Comparison of ENCODE assay signal across 1 cellular context in genomic region chr12:109900752-109901580, GRCh38.
TF ChIP-seq lines count a peak whose summit lies in the region.

No MANE protein-coding gene starts in this region.

TF ChIP-seq in HepG2, 621 proteins besides CTCF, POLR2A, EP300 and RAD21:
- no peak for TF ChIP-seq ZNF362 (CRISPR knock-in tag; IDR thresholded peaks at IDR 0.05; ENCODE audit: borderline replicate concordance)
- 0 out of 2 replicates have a peak, but pooled peaks have one; percentile 39 for TF ChIP-seq E2F2 (CRISPR knock-in tag; IDR thresholded peaks at IDR 0.05; ENCODE audit: borderline replicate concordance)
- 0 out of 2 replicates have a peak, but pooled peaks have one; percentile 23 for TF ChIP-seq ZNF761 (CRISPR knock-in tag; conservative IDR thresholded peaks at IDR 0.05)
- 0 out of 2 replicates have a peak, but pooled peaks have one; percentile 3 for TF ChIP-seq IRX3 (CRISPR knock-in tag; IDR thresholded peaks at IDR 0.05; ENCODE audit: borderline replicate concordance, low read depth)
- no peak for TF ChIP-seq CHD4 (IDR thresholded peaks at IDR 0.05; ENCODE audit: borderline replicate concordance, low read length)
- peak; percentile 10; the same call in 1 of the 2 replicates for TF ChIP-seq MYPOP (CRISPR knock-in tag; IDR thresholded peaks at IDR 0.05)
- TF ChIP-seq ZBTB10 (CRISPR knock-in tag; IDR thresholded peaks at IDR 0.05; ENCODE audit: borderline replicate concordance): peak; percentile 17; the same call in 1 of the 2 replicates
- TF ChIP-seq KDM3A (CRISPR knock-in tag; IDR thresholded peaks at IDR 0.05; ENCODE audit: low read depth): no peak
- 0 out of 2 replicates have a peak, but pooled peaks have one; percentile 14 for TF ChIP-seq ZNF709 (CRISPR knock-in tag; IDR thresholded peaks at IDR 0.05)
- TF ChIP-seq ELF1 (CRISPR knock-in tag; IDR thresholded peaks at IDR 0.05): no peak
- no peak for TF ChIP-seq ZUFSP (CRISPR knock-in tag; IDR thresholded peaks at IDR 0.05; ENCODE audit: borderline replicate concordance)
- 0 out of 2 replicates have a peak, but pooled peaks have one; percentile 12 for TF ChIP-seq CENPT (CRISPR knock-in tag; IDR thresholded peaks at IDR 0.05; ENCODE audit: low read depth)
- TF ChIP-seq ETV5 (CRISPR knock-in tag; IDR thresholded peaks at IDR 0.05; ENCODE audit: borderline replicate concordance): no peak
- no peak for TF ChIP-seq ZNF143 (CRISPR knock-in tag; IDR thresholded peaks at IDR 0.05)
- peak; percentile 4 for TF ChIP-seq PHF5A (CRISPR knock-in tag; IDR thresholded peaks at IDR 0.05; ENCODE audit: low read depth, unreplicated experiment)
- TF ChIP-seq ZNF296 (CRISPR knock-in tag; conservative IDR thresholded peaks at IDR 0.05): 0 out of 2 replicates have a peak, but pooled peaks have one; percentile 18
- TF ChIP-seq HNF4A (CRISPR knock-in tag; IDR thresholded peaks at IDR 0.05): 0 out of 2 replicates have a peak, but pooled peaks have one; percentile 0
- TF ChIP-seq SALL2 (CRISPR knock-in tag; IDR thresholded peaks at IDR 0.05): peak; percentile 24; the same call in 1 of the 2 replicates
- TF ChIP-seq MTERF4 (CRISPR knock-in tag; IDR thresholded peaks at IDR 0.05): 0 out of 2 replicates have a peak, but pooled peaks have one; percentile 29
- TF ChIP-seq PRDM4 (CRISPR knock-in tag; IDR thresholded peaks at IDR 0.05; ENCODE audit: borderline replicate concordance): no peak
- no peak for TF ChIP-seq RNF219 (CRISPR knock-in tag; IDR thresholded peaks at IDR 0.05)
- no peak for TF ChIP-seq SSRP1 (CRISPR knock-in tag; IDR thresholded peaks at IDR 0.05)
- TF ChIP-seq ZFP1 (CRISPR knock-in tag; IDR thresholded peaks at IDR 0.05): no peak
- no peak for TF ChIP-seq HNRNPK (IDR thresholded peaks at IDR 0.05; ENCODE audit: low read depth, low read length, poor library complexity, severe bottlenecking)
- TF ChIP-seq NR2F1 (CRISPR knock-in tag; IDR thresholded peaks at IDR 0.05): no peak
- TF ChIP-seq ZBTB43 (CRISPR knock-in tag; conservative IDR thresholded peaks at IDR 0.05): peak; percentile 14; the same call in 1 of the 2 replicates
- no peak for TF ChIP-seq ZNF619 (CRISPR knock-in tag; IDR thresholded peaks at IDR 0.05)
- TF ChIP-seq BRD4 (CRISPR knock-in tag; IDR thresholded peaks at IDR 0.05): 0 out of 2 replicates have a peak, but pooled peaks have one; percentile 55
TF ChIP-seq in HepG2: peak in this region for 14.
